ENCODE assay signal across 26 cellular contexts in the genomic region with DNA sequence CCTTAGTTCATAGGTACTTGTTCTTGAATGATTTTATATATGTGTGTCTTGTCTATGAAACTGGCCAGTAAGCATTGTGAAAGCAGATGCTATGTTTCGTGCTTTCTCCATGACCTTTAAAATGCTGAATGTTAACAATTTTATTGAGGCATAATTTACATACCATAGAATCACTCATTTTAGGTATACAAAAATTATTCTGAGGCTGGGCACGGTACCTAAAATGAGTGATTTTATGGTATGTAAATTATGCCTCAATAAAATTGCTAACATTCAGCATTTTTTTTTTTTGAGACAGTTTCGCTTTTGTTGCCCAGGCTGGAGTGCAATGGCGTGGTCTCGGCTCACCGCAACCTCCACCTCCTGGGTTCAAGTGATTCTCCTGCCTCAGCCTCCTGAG.
"Had no signal": no experiment of that assay in that cellular context is flagged by ENCODE, and none has a peak within 500 bp of the region (broad histone marks: within the 10 kb centered on the region; RNA-seq: fewer than 3 reads in every experiment).

No MANE protein-coding gene starts in this region.

- H3K27me3 Mint-ChIP-seq: naive B cell; stimulated activated naive CD8-positive, alpha-beta T cell treated with anti-CD3 and anti-CD28 coated beads, Interleukin-15, Interleukin-2, amounts not matched to agents 100 ng/mL and 50 ng/mL, for 24 hours had no signal

- H3K4me3 ChIP-seq: left ventricle myocardium inferior, lung, neural progenitor cell, psoas muscle, right lobe of liver, smooth muscle cell, suprapubic skin, thoracic aorta, tibial artery, upper lobe of right lung had no signal

- H3K9me3 ChIP-seq: left ventricle myocardium inferior, neutrophil, psoas muscle, right lobe of liver, suprapubic skin, thoracic aorta, tibial artery, upper lobe of right lung had no signal

- ATAC-seq: natural killer cell, psoas muscle, right lobe of liver, upper lobe of right lung had no signal

- H3K9me3 Mint-ChIP-seq: mesothelial cell of epicardium; naive B cell; natural killer cell; nephron progenitor cell; neural progenitor cell; stimulated activated naive CD8-positive, alpha-beta T cell treated with anti-CD3 and anti-CD28 coated beads, Interleukin-15, Interleukin-2, amounts not matched to agents 100 ng/mL and 50 ng/mL, for 24 hours had no signal

- H3K27ac ChIP-seq: left ventricle myocardium inferior, neural progenitor cell, neutrophil, parathyroid adenoma, psoas muscle, right lobe of liver, suprapubic skin, thoracic aorta, tibial artery, upper lobe of right lung had no signal

- H3K4me3 Mint-ChIP-seq: mesothelial cell of epicardium; nephron progenitor cell; neural progenitor cell; stimulated activated naive CD8-positive, alpha-beta T cell treated with anti-CD3 and anti-CD28 coated beads, Interleukin-15, Interleukin-2, amounts not matched to agents 100 ng/mL and 50 ng/mL, for 24 hours had no signal

- H3K4me1 ChIP-seq: parathyroid adenoma had no signal

- H3K27me3 ChIP-seq: neural progenitor cell, neutrophil, right lobe of liver, suprapubic skin, tibial artery, upper lobe of right lung had no signal

- H3K27ac Mint-ChIP-seq: mesothelial cell of epicardium, natural killer cell, nephron progenitor cell had no signal

- DNase-seq: islet precursor cell; left ventricle myocardium inferior; mesendoderm; naive B cell; natural killer cell; nephron progenitor cell; occipital lobe; psoas muscle; right lobe of liver; stimulated activated CD4-positive, alpha-beta T cell treated with anti-CD3 and anti-CD28 coated beads, Interleukin-1b, Interleukin-23, amount 100 ng/mL, for 48 hours; stimulated activated CD4-positive, alpha-beta T cell treated with anti-CD3 and anti-CD28 coated beads, Interleukin-2, amount 100 ng/mL, for 48 hours; stimulated activated CD4-positive, alpha-beta T cell treated with anti-CD3 and anti-CD28 coated beads, Interleukin-4, amount 100 ng/mL, for 4 hours; stimulated activated CD8-positive, alpha-beta memory T cell treated with anti-CD3 and anti-CD28 coated beads, Interleukin-4, amount 100 ng/mL, for 48 hours; stimulated activated naive CD4-positive, alpha-beta T cell; tibial artery; trophoblast cell; upper lobe of right lung had no signal
